Comparison of ENCODE assay signal across 9 cellular contexts in genomic region chr19:17304386-17305047, GRCh38. TPM values are rescaled to one million over a fixed set of nuclear protein-coding genes. Genes with fewer than 3 reads are reported as not detected.
A peak's percentile ranks its signal among the peaks of the same experiment; 100 is the strongest.
DNase-seq lines count a peak whose midpoint lies in the region; ATAC-seq and TF ChIP-seq lines count a peak whose summit lies in the region.
"Had no signal": no experiment of that assay in that cellular context is flagged by ENCODE, and none has a peak within 500 bp of the region (broad histone marks: within the 10 kb centered on the region; RNA-seq: fewer than 3 reads in every experiment).

No MANE protein-coding gene starts in this region.

- ATAC-seq in right lobe of liver (no peak), GM18861 (IDR thresholded peaks at IDR 0.05; ENCODE audit: unreplicated experiment) (no peak)

- no peak overlapping the region for H3K4me3 Mint-ChIP-seq in activated naive CD8-positive, alpha-beta T cell treated with anti-CD3 and anti-CD28 coated beads for 36 hours

- peak overlapping the region; percentile 91 for H3K27ac Mint-ChIP-seq in activated naive CD8-positive, alpha-beta T cell treated with anti-CD3 and anti-CD28 coated beads for 36 hours

- H3K4me1 Mint-ChIP-seq in activated naive CD8-positive, alpha-beta T cell treated with anti-CD3 and anti-CD28 coated beads for 36 hours: peaks cover 33% of the 10 kb centered on the region

- H3K4me1 ChIP-seq in right lobe of liver (peaks cover 0 to 31% (median 15%) of the 10 kb centered on the region in 4 donors), tibial artery (peaks cover 0 to 54% (median 38%) of the 10 kb centered on the region in 4 donors)

- WGBS in right lobe of liver (ENCODE audit: insufficient coverage, low coverage, low lambda C conversion rate, missing lambda C conversion rate): 55% methylated on average over 10 of the region's 11 CpGs

- H3K27ac ChIP-seq in right lobe of liver (peak overlapping the region in 2 of 3 donors; percentile 88 to 94), tibial artery (peak overlapping the region; percentile 88 to 95)

- DNase-seq in activated effector memory CD4-positive, alpha-beta T cell treated with anti-CD3 and anti-CD28 coated beads, Interleukin-2, amount 50 U/mL, for 16 hours: peak; percentile 59
- DNase-seq in activated effector memory CD4-positive, alpha-beta T cell treated with Interleukin-2 at 50 U/mL for 16 hours: no peak
- DNase-seq in activated naive CD8-positive, alpha-beta T cell treated with anti-CD3 and anti-CD28 coated beads for 36 hours: no peak
- DNase-seq in right lobe of liver: peak in 1 of 3 donors; percentile 63
- DNase-seq in tibial artery: no peak
- DNase-seq in NK-92 treated with Interleukin-12 subunit alpha and Interleukin-12 subunit beta, amount 100 ng/mL, for 24 hours (lab: John Stamatoyannopoulos, UW): no peak
- no peak for DNase-seq in NCI-H1092 treated with DMSO at 0.1 percent for 48 hours (lab: John Stamatoyannopoulos, UW)

- no peaks in the 10 kb centered on the region for H3K9me3 Mint-ChIP-seq in activated naive CD8-positive, alpha-beta T cell treated with anti-CD3 and anti-CD28 coated beads for 36 hours

- no peaks in the 10 kb centered on the region for H3K27me3 Mint-ChIP-seq in activated naive CD8-positive, alpha-beta T cell treated with anti-CD3 and anti-CD28 coated beads for 36 hours

- no peak for TF ChIP-seq POLR2A in right lobe of liver (IDR thresholded peaks at IDR 0.05)

- H3K36me3 ChIP-seq in right lobe of liver: peaks cover 0 to 2% (median 0%) of the 10 kb centered on the region in 4 donors
- peaks cover 0 to 20% (median 6%) of the 10 kb centered on the region in 3 donors for H3K36me3 ChIP-seq in tibial artery
- H3K36me3 ChIP-seq: prostate gland had no signal

- peaks cover 15% of the 10 kb centered on the region for H3K36me3 Mint-ChIP-seq in activated naive CD8-positive, alpha-beta T cell treated with anti-CD3 and anti-CD28 coated beads for 36 hours

- H3K27me3 ChIP-seq in right lobe of liver (no peaks in the 10 kb centered on the region), tibial artery (no peaks in the 10 kb centered on the region)

- H3K4me3 ChIP-seq in right lobe of liver (no peak overlapping the region), tibial artery (no peak overlapping the region)

- H3K9me3 ChIP-seq in right lobe of liver (no peaks in the 10 kb centered on the region), tibial artery (no peaks in the 10 kb centered on the region)
- H3K9me3 ChIP-seq: prostate gland had no signal

- TF ChIP-seq CTCF in right lobe of liver (IDR thresholded peaks at IDR 0.05): no peak
- no peak for TF ChIP-seq CTCF in tibial artery (IDR thresholded peaks at IDR 0.05)

- intact Hi-C loops in right lobe of liver (cut with DNase I): no loop called here
- intact Hi-C loops in tibial artery (cut with DNase I; ENCODE audit: low total_unique reads): loop anchor here (5.0 kb wide), 1 partner anchor 83 kb away; no protein-coding TSS in a partner anchor

RNA-seq across cellular contexts. Expression of gene MRPL34, which starts 1.2 kb away (rescaled TPM):
- total RNA-seq in activated naive CD8-positive, alpha-beta T cell treated with anti-CD3 and anti-CD28 coated beads for 36 hours: 100 to 1,000 TPM; 122 to 128 TPM
- total RNA-seq in right lobe of liver: 100 to 1,000 TPM in 4 of 6 experiments, 10 to 100 TPM in 2; 63.5 to 363 (median 122) TPM

RNA-seq across cellular contexts. Expression of gene ABHD8, which starts 1.3 kb away (rescaled TPM):
- total RNA-seq in activated naive CD8-positive, alpha-beta T cell treated with anti-CD3 and anti-CD28 coated beads for 36 hours: 1 to 10 TPM; 4.1 to 4.9 TPM
- total RNA-seq in right lobe of liver: 10 to 100 TPM in 5 of 6 experiments, 1 to 10 TPM in 1; 8.3 to 27.3 (median 15.8) TPM

RNA-seq across cellular contexts. Expression of gene DDA1, which starts 4.8 kb away (rescaled TPM):
- total RNA-seq in activated naive CD8-positive, alpha-beta T cell treated with anti-CD3 and anti-CD28 coated beads for 36 hours: 10 to 100 TPM; 41.0 to 43.6 TPM
- total RNA-seq in right lobe of liver: 10 to 100 TPM; 10.4 to 23.4 (median 14.1) TPM

RNA-seq across cellular contexts. Expression of gene ANKLE1, which starts 22.8 kb away (rescaled TPM):
- 10 to 100 TPM; 22.9 to 23.2 TPM for total RNA-seq in activated naive CD8-positive, alpha-beta T cell treated with anti-CD3 and anti-CD28 coated beads for 36 hours
- total RNA-seq in right lobe of liver: under 1 TPM; 0.06 to 0.65 (median 0.37) TPM

RNA-seq across cellular contexts. Expression of gene ANO8, which starts 30.1 kb away (rescaled TPM):
- 1 to 10 TPM; 2.5 to 2.7 TPM for total RNA-seq in activated naive CD8-positive, alpha-beta T cell treated with anti-CD3 and anti-CD28 coated beads for 36 hours
- 1 to 10 TPM; 5.0 to 8.8 (median 6.6) TPM for total RNA-seq in right lobe of liver
